Comparison of ENCODE assay signal across 23 cellular contexts in genomic region chr9:2639786-2640185, GRCh38. TPM values are rescaled to one million over a fixed set of nuclear protein-coding genes. Genes with fewer than 3 reads are reported as not detected.
DNase-seq lines count a peak whose midpoint lies in the region; ATAC-seq, FAIRE-seq and TF ChIP-seq lines count a peak whose summit lies in the region.
"Had no signal": no experiment of that assay in that cellular context is flagged by ENCODE, and none has a peak within 500 bp of the region (broad histone marks: within the 10 kb centered on the region; RNA-seq: fewer than 3 reads in every experiment).

No MANE protein-coding gene starts in this region.

- in situ Hi-C loops in HepG2 (cut with HindIII; ENCODE audit: extremely low pct_ligation_motif_present, low pct_unique_long_range_greater_than_20kb), result no loop called here

- TF ChIP-seq EP300 in HepG2 (IDR thresholded peaks at IDR 0.05; ENCODE audit: low read depth in 2 of 2, low read length in 2 of 2) (no peak), HepG2 (CRISPR knock-in tag; IDR thresholded peaks at IDR 0.05; ENCODE audit: borderline replicate concordance) (no peak), sigmoid colon (IDR thresholded peaks at IDR 0.05) (no peak)

- no peak overlapping the region for H3K27ac ChIP-seq in HepG2 (ENCODE audit: extremely low read length, insufficient read depth, low read length)
- peak overlapping the region; percentile 11 for H3K27ac ChIP-seq in temporal lobe (ENCODE audit: low read depth, low read length)
- no peak overlapping the region for H3K27ac ChIP-seq in sigmoid colon
- H3K27ac ChIP-seq: C4-2B, SJCRH30 had no signal

- FAIRE-seq in HepG2 (lab: Jason Lieb, UNC), result peak; percentile 56
- FAIRE-seq: G401.6, GM18507 had no signal

- CTCF ChIA-PET in HepG2 (lab: Yijun Ruan, JAX; ENCODE audit: low intra/inter-chr PET ratio, low total read pairs), result no interaction called here

- no peak overlapping the region for H3K4me3 ChIP-seq in HepG2 (replicated peaks in 1 of 3; ENCODE audit: insufficient read depth in 1 of 3, low read depth in 2 of 3, low read length in 3 of 3)
- H3K4me3 ChIP-seq in sigmoid colon, result no peak overlapping the region
- H3K4me3 ChIP-seq: SJCRH30 had no signal

- H3K36me3 Mint-ChIP-seq in activated T-cell treated with anti-CD3 and anti-CD28 coated beads, Interleukin-2, amount 50 U/mL, for 72 hours (ENCODE audit: insufficient read depth in 2 of 2), result peaks cover 16 to 36% of the 10 kb centered on the region in 2 donors

- peak overlapping the region; percentile 27 to 69 for H3K4me3 Mint-ChIP-seq in activated T-cell treated with anti-CD3 and anti-CD28 coated beads, Interleukin-2, amount 50 U/mL, for 72 hours
- H3K4me3 Mint-ChIP-seq: CD8-positive, alpha-beta memory T cell had no signal

- TF ChIP-seq POLR2A in HepG2 (IDR thresholded peaks at IDR 0.05; ENCODE audit: insufficient read depth in 1 of 2, low read depth in 2 of 2, low read length in 2 of 2) (no peak), sigmoid colon (IDR thresholded peaks at IDR 0.05) (no peak)

- no peak for ATAC-seq in activated T-cell treated with anti-CD3 and anti-CD28 coated beads, Interleukin-2, amount 50 U/mL, for 72 hours (replicated peaks in 1 of 2)
- ATAC-seq in HepG2, result peak; percentile 72
- ATAC-seq: Panc1 had no signal

- TF ChIP-seq RAD21 in HepG2 (CRISPR knock-in tag; IDR thresholded peaks at IDR 0.05), result no peak

- no peaks in the 10 kb centered on the region for H4K20me1 ChIP-seq in HepG2 (ENCODE audit: insufficient read depth, low read length)

- peaks cover 8% of the 10 kb centered on the region for H3K27me3 Mint-ChIP-seq in activated T-cell treated with anti-CD3 and anti-CD28 coated beads, Interleukin-2, amount 50 U/mL, for 72 hours (ENCODE audit: low read depth)

- no peaks in the 10 kb centered on the region for H3K79me2 ChIP-seq in HepG2 (ENCODE audit: insufficient read depth, low read length)

- H3K9me3 ChIP-seq in HepG2 (ENCODE audit: low read length), result no peaks in the 10 kb centered on the region
- no peaks in the 10 kb centered on the region for H3K9me3 ChIP-seq in sigmoid colon
- H3K9me3 ChIP-seq: SJCRH30 had no signal

- H3K36me3 ChIP-seq in HepG2 (replicated peaks in 1 of 2; ENCODE audit: control insufficient read depth in 1 of 2, insufficient read depth in 2 of 2, low read length in 2 of 2), result peaks cover 2 to 14% of the 10 kb centered on the region in 2 experiments; a peak in 4 of 5 replicates
- H3K36me3 ChIP-seq in sigmoid colon, result peaks cover 0 to 40% (median 9%) of the 10 kb centered on the region in 4 donors
- H3K36me3 ChIP-seq: SJCRH30 had no signal

- H3K4me1 ChIP-seq in HepG2 (ENCODE audit: insufficient read depth, low read length), result peaks cover 19% of the 10 kb centered on the region
- no peaks in the 10 kb centered on the region for H3K4me1 ChIP-seq in sigmoid colon
- H3K4me1 ChIP-seq: SJCRH30 had no signal

- POLR2A ChIA-PET in HepG2 (lab: Yijun Ruan, JAX), result no interaction called here

- H3K4me1 Mint-ChIP-seq in activated T-cell treated with anti-CD3 and anti-CD28 coated beads, Interleukin-2, amount 50 U/mL, for 72 hours (ENCODE audit: low read depth), result peaks cover 17% of the 10 kb centered on the region
- H3K4me1 Mint-ChIP-seq: CD8-positive, alpha-beta memory T cell had no signal

- no TSS peak for BruUV-seq in HepG2 (replicated peaks; lab: Mats Ljungman, UMichigan)

- H3K27ac Mint-ChIP-seq in activated T-cell treated with anti-CD3 and anti-CD28 coated beads, Interleukin-2, amount 50 U/mL, for 72 hours, result no peak overlapping the region
- H3K27ac Mint-ChIP-seq: CD8-positive, alpha-beta memory T cell had no signal

- H3K4me2 ChIP-seq in HepG2 (ENCODE audit: low read depth, low read length), result no peak overlapping the region

- intact Hi-C loops in HepG2 (cut with micrococcal nuclease; ENCODE audit: unreplicated experiment), result no loop called here
- intact Hi-C loops in sigmoid colon (cut with DNase I), result no loop called here

- H2AFZ ChIP-seq in HepG2 (ENCODE audit: low read length), result no peak overlapping the region

- H3K9ac ChIP-seq in HepG2 (ENCODE audit: insufficient read depth, low read depth, low read length), result no peak overlapping the region

- no peak for TF ChIP-seq CTCF in HepG2 (CRISPR knock-in tag; IDR thresholded peaks at IDR 0.05)
- TF ChIP-seq CTCF in sigmoid colon (IDR thresholded peaks at IDR 0.05), result no peak

- H3K27me3 ChIP-seq in HepG2 (ENCODE audit: control insufficient read depth in 1 of 2, insufficient read depth in 2 of 2, low read length in 2 of 2) (no peaks in the 10 kb centered on the region), sigmoid colon (no peaks in the 10 kb centered on the region)
- H3K27me3 ChIP-seq: SJCRH30 had no signal

- peaks cover 0 to 1% of the 10 kb centered on the region in 2 donors for H3K9me3 Mint-ChIP-seq in activated T-cell treated with anti-CD3 and anti-CD28 coated beads, Interleukin-2, amount 50 U/mL, for 72 hours
- H3K9me3 Mint-ChIP-seq: CD8-positive, alpha-beta memory T cell had no signal

- WGBS in HepG2 (ENCODE audit: low lambda C conversion rate), result 38% methylated on average over 7 of the region's 7 CpGs
- 92 to 93% methylated on average over 7 of the region's 7 CpGs for whole genome bisulfite sequencing in sigmoid colon, 2 donors

- DNase-seq in activated T-cell treated with anti-CD3 and anti-CD28 coated beads, Interleukin-2, amount 50 U/mL, for 72 hours, result no peak
- DNase-seq in activated T-cell treated with anti-CD3 and anti-CD28 coated beads, Interleukin-2, amount 50 U/mL, for 48 hours, result no peak
- peak; percentile 21 for DNase-seq in fibroblast of gingiva (ENCODE audit: low read depth)
- DNase-seq in HepG2 (ENCODE audit: low spot score), result peak; percentile 46
- no peak for DNase-seq in NCI-H128 (lab: John Stamatoyannopoulos, UW; ENCODE audit: unreplicated experiment)
- no peak for DNase-seq in sigmoid colon
- DNase-seq: 8988T; Calu3; CD8-positive, alpha-beta memory T cell; Karpas-422; MV-4-11; NCI-H1105 treated with DMSO at 0.1 percent for 48 hours; NCI-H1694; NCI-H2081; NCI-H345; NCI-H774; NK-92 treated with Interleukin-12 subunit alpha and Interleukin-12 subunit beta, amount 100 ng/mL, for 24 hours; SJCRH30 had no signal

TF ChIP-seq in HepG2, 621 proteins besides CTCF, POLR2A, EP300 and RAD21 (continues in another document):
- TF ChIP-seq ZNF256 (CRISPR knock-in tag; conservative IDR thresholded peaks at IDR 0.05) (0 out of 2 replicates have a peak, but pooled peaks have one; percentile 37), ZBTB26 (CRISPR knock-in tag; IDR thresholded peaks at IDR 0.05; ENCODE audit: borderline replicate concordance) (no peak), CBX5 (CRISPR knock-in tag; IDR thresholded peaks at IDR 0.05; ENCODE audit: borderline replicate concordance) (no peak)

RNA-seq across cellular contexts. Expression of gene VLDLR, which starts 18.2 kb away (rescaled TPM):
- total RNA-seq in activated T-cell treated with anti-CD3 and anti-CD28 coated beads, Interleukin-2, amount 50 U/mL, for 72 hours, result 10 to 100 TPM; 18.0 to 19.2 TPM
- total RNA-seq in HepG2 (2016; rRNA removed; fragmentation: Illumina TruSeq; extraction: Trizol), result 3.4 TPM in 2 replicates
- total RNA-seq in HepG2 (2016; cell fraction: cytosol; rRNA removed; fragmentation: Illumina TruSeq; extraction: Trizol; ENCODE audit: low read depth), result 0.20 and 0.35 TPM in 2 replicates
- 2.9 and 3.7 TPM in 2 replicates for total RNA-seq in HepG2 (2016; cell fraction: insoluble cytoplasmic fraction; rRNA removed; fragmentation: Illumina TruSeq; extraction: Trizol)
- 1.8 and 1.9 TPM in 2 replicates for total RNA-seq in HepG2 (2016; cell fraction: membrane; rRNA removed; fragmentation: Illumina TruSeq; extraction: Trizol)
- 8.9 and 9.7 TPM in 2 replicates for total RNA-seq in HepG2 (2016; cell fraction: nucleus; rRNA removed; fragmentation: Illumina TruSeq; extraction: Trizol)
- 10.5 and 10.6 TPM in 2 replicates for polyA plus RNA-seq in HepG2 (2011; rRNA removed)
- polyA plus RNA-seq in HepG2 (2011; cell fraction: cytosol; rRNA removed), result 5.3 and 8.4 TPM in 2 replicates
- 10.6 and 11.0 TPM in 2 replicates for polyA plus RNA-seq in HepG2 (2011; cell fraction: nucleus; rRNA removed)
- polyA plus RNA-seq in HepG2 (2012), result 4.7 and 13.5 TPM in 2 replicates
- 0.22 and 0.32 TPM in 2 replicates for polyA plus RNA-seq in HepG2 (2016; cell fraction: cytosol; fragmentation: Illumina TruSeq; extraction: Trizol; ENCODE audit: low read depth)
- 2.9 and 3.0 TPM in 2 replicates for polyA plus RNA-seq in HepG2 (2016; cell fraction: insoluble cytoplasmic fraction; fragmentation: Illumina TruSeq; extraction: Trizol; ENCODE audit: low read depth)
- 0.66 and 1.0 TPM in 2 replicates for polyA plus RNA-seq in HepG2 (2016; cell fraction: membrane; fragmentation: Illumina TruSeq; extraction: Trizol; ENCODE audit: low read depth)
- polyA plus RNA-seq in HepG2 (2016; cell fraction: nucleus; fragmentation: Illumina TruSeq; extraction: Trizol; ENCODE audit: insufficient read depth, low read depth), result 10.6 and 10.7 TPM in 2 replicates
- 2.5 and 13.3 TPM in 2 replicates for polyA minus RNA-seq in HepG2 (2011; rRNA and poly(A)+ RNA removed; ENCODE audit: low replicate concordance)
- 7.5 and 11.8 TPM in 2 replicates for polyA minus RNA-seq in HepG2 (2011; cell fraction: cytosol; rRNA and poly(A)+ RNA removed)
- polyA minus RNA-seq in HepG2 (2011; cell fraction: nucleus; rRNA and poly(A)+ RNA removed), result 8.0 and 16.2 TPM in 2 replicates
- total RNA-seq in temporal lobe, result 50.4 TPM
- total RNA-seq in sigmoid colon, result 10 to 100 TPM in 2 of 4 donors, 1 to 10 TPM in 2; 2.5 to 13.6 (median 7.4) TPM
- polyA plus RNA-seq in sigmoid colon, result 1 to 10 TPM; 1.8 to 4.0 (median 2.3) TPM

Comparison
In these comparisons a context has a peak if more than half of its experiments do, and no peak if none do; other contexts are left out.
1. DNase-seq: peak in fibroblast of gingiva (single experiment) and HepG2 (single experiment); none in activated T-cell treated with anti-CD3 and anti-CD28 coated beads, Interleukin-2, amount 50 U/mL, for 72 hours (0 of 2), activated T-cell treated with anti-CD3 and anti-CD28 coated beads, Interleukin-2, amount 50 U/mL, for 48 hours (0 of 2), NCI-H128 (single experiment) and sigmoid colon (single experiment).